1 cellular context compared by ENCODE assay signal in the genomic region with DNA sequence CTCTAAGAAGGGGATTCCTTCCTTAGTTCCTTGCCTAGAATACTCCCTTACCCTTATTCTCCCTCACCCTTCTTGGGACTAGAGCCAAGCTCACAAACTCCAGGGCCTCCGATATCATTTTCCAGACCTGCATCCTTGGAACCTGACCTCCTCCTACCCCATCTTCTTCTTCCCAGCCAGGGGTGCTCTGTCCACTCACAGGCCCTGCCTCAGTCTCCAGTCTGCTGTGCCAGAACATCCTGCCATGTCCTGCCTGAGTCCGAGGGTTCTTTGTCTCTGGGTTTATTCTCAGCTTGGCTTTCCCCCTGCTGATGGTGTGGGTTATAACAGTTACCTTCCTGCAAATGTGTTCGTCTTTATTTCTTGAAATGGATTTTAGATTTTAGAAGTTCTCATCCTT.
TF ChIP-seq lines count a peak whose summit lies in the region.

No MANE protein-coding gene starts in this region.

TF ChIP-seq in GM12878, 131 proteins besides CTCF, POLR2A, EP300 and RAD21:
- peak; percentile 82 for TF ChIP-seq POLR2AphosphoS2 (IDR thresholded peaks at IDR 0.05; ENCODE audit: low read depth, low read length)
- TF ChIP-seq WRNIP1 (IDR thresholded peaks at IDR 0.05; ENCODE audit: borderline replicate concordance, low read depth, low read length), result no peak
